In the genomic region with DNA sequence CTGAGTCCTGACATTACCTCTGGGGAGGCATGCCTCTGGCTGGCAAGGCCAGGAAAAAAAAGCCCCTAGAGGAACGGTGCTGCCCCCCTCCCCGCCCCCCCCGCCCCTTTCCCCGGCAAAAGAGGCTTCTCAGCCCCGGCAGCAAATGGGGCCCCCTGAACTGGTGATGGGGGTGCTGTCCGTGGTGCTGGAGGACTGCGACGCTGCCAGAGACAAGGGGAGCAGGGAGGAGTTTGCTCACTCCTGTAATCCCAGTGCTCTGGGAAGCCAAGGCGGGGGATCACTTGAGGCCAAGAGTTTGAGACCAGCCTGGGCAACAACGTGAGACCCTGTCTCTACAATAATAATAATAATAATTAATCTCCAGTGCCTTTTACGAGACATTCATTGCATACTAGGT, we compare ENCODE assay signal across 1 cellular context.
TF ChIP-seq lines count a peak whose summit lies in the region.

No MANE protein-coding gene starts in this region.

TF ChIP-seq in HepG2, 621 proteins besides CTCF, POLR2A, EP300 and RAD21 (continued from another document and continues in another):
- TF ChIP-seq ZNF142 (CRISPR knock-in tag; IDR thresholded peaks at IDR 0.05) (no peak), ATF2 (CRISPR knock-in tag; IDR thresholded peaks at IDR 0.05) (0 out of 2 replicates have a peak, but pooled peaks have one; percentile 37), MBNL3 (CRISPR knock-in tag; conservative IDR thresholded peaks at IDR 0.05) (no peak), PHF21A (CRISPR knock-in tag; IDR thresholded peaks at IDR 0.05) (no peak), ZNF646 (CRISPR knock-in tag; IDR thresholded peaks at IDR 0.05) (no peak), ZNF709 (CRISPR knock-in tag; IDR thresholded peaks at IDR 0.05) (peak; percentile 50; the same call in 1 of the 2 replicates), FOSL2 (CRISPR knock-in tag; IDR thresholded peaks at IDR 0.05) (0 out of 2 replicates have a peak, but pooled peaks have one; percentile 42), ZNF24 (IDR thresholded peaks at IDR 0.05) (no peak), DDIT3 (CRISPR knock-in tag; IDR thresholded peaks at IDR 0.05) (no peak), ZKSCAN5 (CRISPR knock-in tag; IDR thresholded peaks at IDR 0.05) (no peak), GTF3A (CRISPR knock-in tag; conservative IDR thresholded peaks at IDR 0.05) (no peak), MTF2 (CRISPR knock-in tag; IDR thresholded peaks at IDR 0.05; ENCODE audit: borderline replicate concordance) (no peak), TMF1 (CRISPR knock-in tag; IDR thresholded peaks at IDR 0.05; ENCODE audit: low read depth) (0 out of 2 replicates have a peak, but pooled peaks have one; percentile 58), ZNF781 (CRISPR knock-in tag; IDR thresholded peaks at IDR 0.05; ENCODE audit: borderline replicate concordance, not compliant biosample characterization) (no peak), NBN (conservative IDR thresholded peaks at IDR 0.05) (no peak), NR1H2 (CRISPR knock-in tag; IDR thresholded peaks at IDR 0.05; ENCODE audit: borderline replicate concordance, low read depth) (no peak), NKX3-1 (CRISPR knock-in tag; IDR thresholded peaks at IDR 0.05) (no peak), ZNF891 (CRISPR knock-in tag; IDR thresholded peaks at IDR 0.05) (no peak), TGIF2 (CRISPR knock-in tag; IDR thresholded peaks at IDR 0.05) (peak; percentile 87)
- TF ChIP-seq, protein P1, sequence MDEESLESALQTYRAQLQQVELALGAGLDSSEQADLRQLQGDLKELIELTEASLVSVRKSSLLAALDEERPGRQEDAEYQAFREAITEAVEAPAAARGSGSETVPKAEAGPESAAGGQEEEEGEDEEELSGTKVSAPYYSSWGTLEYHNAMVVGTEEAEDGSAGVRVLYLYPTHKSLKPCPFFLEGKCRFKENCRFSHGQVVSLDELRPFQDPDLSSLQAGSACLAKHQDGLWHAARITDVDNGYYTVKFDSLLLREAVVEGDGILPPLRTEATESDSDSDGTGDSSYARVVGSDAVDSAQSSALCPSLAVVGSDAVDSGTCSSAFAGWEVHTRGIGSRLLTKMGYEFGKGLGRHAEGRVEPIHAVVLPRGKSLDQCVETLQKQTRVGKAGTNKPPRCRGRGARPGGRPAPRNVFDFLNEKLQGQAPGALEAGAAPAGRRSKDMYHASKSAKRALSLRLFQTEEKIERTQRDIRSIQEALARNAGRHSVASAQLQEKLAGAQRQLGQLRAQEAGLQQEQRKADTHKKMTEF (CRISPR knock-in tag; IDR thresholded peaks at IDR 0.05): no peak
- TF ChIP-seq, protein P2, sequence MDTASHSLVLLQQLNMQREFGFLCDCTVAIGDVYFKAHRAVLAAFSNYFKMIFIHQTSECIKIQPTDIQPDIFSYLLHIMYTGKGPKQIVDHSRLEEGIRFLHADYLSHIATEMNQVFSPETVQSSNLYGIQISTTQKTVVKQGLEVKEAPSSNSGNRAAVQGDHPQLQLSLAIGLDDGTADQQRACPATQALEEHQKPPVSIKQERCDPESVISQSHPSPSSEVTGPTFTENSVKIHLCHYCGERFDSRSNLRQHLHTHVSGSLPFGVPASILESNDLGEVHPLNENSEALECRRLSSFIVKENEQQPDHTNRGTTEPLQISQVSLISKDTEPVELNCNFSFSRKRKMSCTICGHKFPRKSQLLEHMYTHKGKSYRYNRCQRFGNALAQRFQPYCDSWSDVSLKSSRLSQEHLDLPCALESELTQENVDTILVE (CRISPR knock-in tag; IDR thresholded peaks at IDR 0.05): peak; percentile 52; the same call in 1 of the 2 replicates
- TF ChIP-seq, protein P3, sequence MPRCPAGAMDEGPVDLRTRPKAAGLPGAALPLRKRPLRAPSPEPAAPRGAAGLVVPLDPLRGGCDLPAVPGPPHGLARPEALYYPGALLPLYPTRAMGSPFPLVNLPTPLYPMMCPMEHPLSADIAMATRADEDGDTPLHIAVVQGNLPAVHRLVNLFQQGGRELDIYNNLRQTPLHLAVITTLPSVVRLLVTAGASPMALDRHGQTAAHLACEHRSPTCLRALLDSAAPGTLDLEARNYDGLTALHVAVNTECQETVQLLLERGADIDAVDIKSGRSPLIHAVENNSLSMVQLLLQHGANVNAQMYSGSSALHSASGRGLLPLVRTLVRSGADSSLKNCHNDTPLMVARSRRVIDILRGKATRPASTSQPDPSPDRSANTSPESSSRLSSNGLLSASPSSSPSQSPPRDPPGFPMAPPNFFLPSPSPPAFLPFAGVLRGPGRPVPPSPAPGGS (CRISPR knock-in tag; IDR thresholded peaks at IDR 0.05): no peak; the same call in 1 of the 2 replicates
- TF ChIP-seq, protein P4, sequence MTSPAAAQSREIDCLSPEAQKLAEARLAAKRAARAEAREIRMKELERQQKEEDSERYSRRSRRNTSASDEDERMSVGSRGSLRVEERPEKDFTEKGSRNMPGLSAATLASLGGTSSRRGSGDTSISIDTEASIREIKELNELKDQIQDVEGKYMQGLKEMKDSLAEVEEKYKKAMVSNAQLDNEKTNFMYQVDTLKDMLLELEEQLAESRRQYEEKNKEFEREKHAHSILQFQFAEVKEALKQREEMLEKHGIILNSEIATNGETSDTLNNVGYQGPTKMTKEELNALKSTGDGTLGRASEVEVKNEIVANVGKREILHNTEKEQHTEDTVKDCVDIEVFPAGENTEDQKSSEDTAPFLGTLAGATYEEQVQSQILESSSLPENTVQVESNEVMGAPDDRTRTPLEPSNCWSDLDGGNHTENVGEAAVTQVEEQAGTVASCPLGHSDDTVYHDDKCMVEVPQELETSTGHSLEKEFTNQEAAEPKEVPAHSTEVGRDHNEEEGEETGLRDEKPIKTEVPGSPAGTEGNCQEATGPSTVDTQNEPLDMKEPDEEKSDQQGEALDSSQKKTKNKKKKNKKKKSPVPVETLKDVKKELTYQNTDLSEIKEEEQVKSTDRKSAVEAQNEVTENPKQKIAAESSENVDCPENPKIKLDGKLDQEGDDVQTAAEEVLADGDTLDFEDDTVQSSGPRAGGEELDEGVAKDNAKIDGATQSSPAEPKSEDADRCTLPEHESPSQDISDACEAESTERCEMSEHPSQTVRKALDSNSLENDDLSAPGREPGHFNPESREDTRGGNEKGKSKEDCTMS (CRISPR knock-in tag; conservative IDR thresholded peaks at IDR 0.05): no peak
- TF ChIP-seq, protein P5, sequence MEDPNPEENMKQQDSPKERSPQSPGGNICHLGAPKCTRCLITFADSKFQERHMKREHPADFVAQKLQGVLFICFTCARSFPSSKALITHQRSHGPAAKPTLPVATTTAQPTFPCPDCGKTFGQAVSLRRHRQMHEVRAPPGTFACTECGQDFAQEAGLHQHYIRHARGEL (CRISPR knock-in tag; IDR thresholded peaks at IDR 0.05): no peak
